2 cellular contexts compared by ENCODE assay signal in the genomic region with DNA sequence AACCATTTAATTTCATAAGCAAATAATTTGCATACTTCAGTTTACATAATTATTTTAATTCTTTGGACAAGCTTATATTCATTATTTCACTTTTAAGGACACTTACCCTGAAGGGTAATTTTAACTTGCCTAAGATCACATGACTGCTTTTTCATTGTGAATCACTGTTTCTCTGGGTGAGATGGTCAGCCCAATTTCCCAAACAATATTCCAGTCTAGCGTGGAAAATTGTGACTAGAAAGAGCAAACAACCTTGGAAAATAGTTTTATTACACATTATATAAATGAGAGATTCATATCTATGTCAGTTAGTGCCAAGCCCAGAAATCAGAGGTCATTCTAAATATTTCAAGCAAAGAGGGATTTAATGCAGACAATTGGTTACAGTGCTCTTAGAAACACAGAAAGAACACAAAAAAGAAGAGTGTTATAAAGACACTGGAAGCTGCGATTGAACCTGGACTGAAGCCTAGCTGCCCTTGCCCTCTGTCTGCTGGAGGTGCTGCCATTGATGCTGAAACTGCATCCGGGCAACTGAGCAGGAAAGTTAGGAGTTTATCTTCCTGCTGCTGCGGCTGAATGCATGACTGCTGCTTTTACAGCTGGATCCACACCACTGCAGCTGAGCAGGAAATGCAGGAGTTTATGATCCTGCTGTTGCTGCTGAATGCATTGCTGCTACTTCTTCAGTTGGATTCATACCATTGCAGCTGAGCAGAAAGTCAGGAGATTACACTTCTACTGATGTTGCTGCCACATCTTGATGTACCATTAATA.
TF ChIP-seq lines count a peak whose summit lies in the region.

No MANE protein-coding gene starts in this region.

TF ChIP-seq in HEK293, 187 proteins besides CTCF, POLR2A, EP300 and RAD21:
- TF ChIP-seq SALL2 (tag by site-specific recombination; IDR thresholded peaks at IDR 0.05; ENCODE audit: borderline replicate concordance) (no peak), ZNF585B (tag by site-specific recombination; IDR thresholded peaks at IDR 0.05) (no peak)
- TF ChIP-seq, protein P1, sequence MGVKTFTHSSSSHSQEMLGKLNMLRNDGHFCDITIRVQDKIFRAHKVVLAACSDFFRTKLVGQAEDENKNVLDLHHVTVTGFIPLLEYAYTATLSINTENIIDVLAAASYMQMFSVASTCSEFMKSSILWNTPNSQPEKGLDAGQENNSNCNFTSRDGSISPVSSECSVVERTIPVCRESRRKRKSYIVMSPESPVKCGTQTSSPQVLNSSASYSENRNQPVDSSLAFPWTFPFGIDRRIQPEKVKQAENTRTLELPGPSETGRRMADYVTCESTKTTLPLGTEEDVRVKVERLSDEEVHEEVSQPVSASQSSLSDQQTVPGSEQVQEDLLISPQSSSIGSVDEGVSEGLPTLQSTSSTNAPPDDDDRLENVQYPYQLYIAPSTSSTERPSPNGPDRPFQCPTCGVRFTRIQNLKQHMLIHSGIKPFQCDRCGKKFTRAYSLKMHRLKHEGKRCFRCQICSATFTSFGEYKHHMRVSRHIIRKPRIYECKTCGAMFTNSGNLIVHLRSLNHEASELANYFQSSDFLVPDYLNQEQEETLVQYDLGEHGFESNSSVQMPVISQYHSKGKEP (tag by site-specific recombination; IDR thresholded peaks at IDR 0.05): peak; percentile 82
TF ChIP-seq in HEK293: peak in this region for 1.

TF ChIP-seq in K562, 482 proteins besides CTCF, POLR2A, EP300 and RAD21:
- TF ChIP-seq RBM15 (IDR thresholded peaks at IDR 0.05; ENCODE audit: insufficient read depth, low read length): no peak
- no peak for TF ChIP-seq DNMT1 (IDR thresholded peaks at IDR 0.05)
- TF ChIP-seq, protein P2, sequence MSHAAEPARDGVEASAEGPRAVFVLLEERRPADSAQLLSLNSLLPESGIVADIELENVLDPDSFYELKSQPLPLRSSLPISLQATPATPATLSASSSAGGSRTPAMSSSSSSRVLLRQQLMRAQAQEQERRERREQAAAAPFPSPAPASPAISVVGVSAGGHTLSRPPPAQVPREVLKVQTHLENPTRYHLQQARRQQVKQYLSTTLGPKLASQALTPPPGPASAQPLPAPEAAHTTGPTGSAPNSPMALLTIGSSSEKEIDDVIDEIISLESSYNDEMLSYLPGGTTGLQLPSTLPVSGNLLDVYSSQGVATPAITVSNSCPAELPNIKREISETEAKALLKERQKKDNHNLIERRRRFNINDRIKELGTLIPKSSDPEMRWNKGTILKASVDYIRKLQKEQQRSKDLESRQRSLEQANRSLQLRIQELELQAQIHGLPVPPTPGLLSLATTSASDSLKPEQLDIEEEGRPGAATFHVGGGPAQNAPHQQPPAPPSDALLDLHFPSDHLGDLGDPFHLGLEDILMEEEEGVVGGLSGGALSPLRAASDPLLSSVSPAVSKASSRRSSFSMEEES (CRISPR knock-in tag; IDR thresholded peaks at IDR 0.05): peak; percentile 42
- TF ChIP-seq C11orf30 (IDR thresholded peaks at IDR 0.05; ENCODE audit: low read depth): no peak
- no peak for TF ChIP-seq GABPB2 (CRISPR knock-in tag; conservative IDR thresholded peaks at IDR 0.05)
